In the genomic region with DNA sequence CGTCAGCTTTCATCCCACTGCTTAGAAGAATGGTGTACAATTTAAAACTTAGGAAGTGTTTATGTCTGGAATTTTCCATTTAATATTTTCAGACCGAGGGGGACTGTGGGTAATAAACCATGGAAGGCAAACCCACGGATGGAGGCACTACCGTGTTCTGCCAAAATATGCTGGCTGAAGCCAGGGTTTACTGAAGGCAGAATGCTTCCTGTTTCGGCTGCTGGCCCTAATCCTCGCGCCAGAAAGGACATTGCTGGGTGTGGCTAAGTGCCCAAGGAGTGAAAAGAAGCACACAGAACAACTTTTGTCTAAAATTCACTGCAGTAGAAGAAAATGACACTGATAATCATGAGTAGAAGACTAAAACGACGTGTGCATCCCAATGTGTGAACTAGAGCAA, we compare ENCODE assay signal across 24 cellular contexts. TPM values are rescaled to one million over a fixed set of nuclear protein-coding genes. Genes with fewer than 3 reads are reported as not detected.
DNase-seq lines count a peak whose midpoint lies in the region; ATAC-seq and TF ChIP-seq lines count a peak whose summit lies in the region.
"Had no signal": no experiment of that assay in that cellular context is flagged by ENCODE, and none has a peak within 500 bp of the region (broad histone marks: within the 10 kb centered on the region; RNA-seq: fewer than 3 reads in every experiment).

No MANE protein-coding gene starts in this region.

- no peak for TF ChIP-seq CTCF in fibroblast of the aortic adventitia (IDR thresholded peaks at IDR 0.05; ENCODE audit: insufficient read depth, low read length)
- TF ChIP-seq CTCF in suprapubic skin (IDR thresholded peaks at IDR 0.05) = no peak

- POLR2A ChIA-PET in activated CD8-positive, alpha-beta T cell treated with anti-CD3 and anti-CD28 coated beads, Interleukin-2, amount 10 ng/mL, durations not matched to agents 7 days and 5 days (lab: Charles Lee) = no interaction called here

- no peaks in the 10 kb centered on the region for H3K27me3 ChIP-seq in suprapubic skin

- H3K36me3 ChIP-seq in suprapubic skin = peaks cover 99% of the 10 kb centered on the region

- no peaks in the 10 kb centered on the region for H3K27me3 Mint-ChIP-seq in activated T-cell treated with anti-CD3 and anti-CD28 coated beads, Interleukin-2, amount 50 U/mL, for 24 hours
- no peaks in the 10 kb centered on the region for H3K27me3 Mint-ChIP-seq in activated T-cell treated with anti-CD3 and anti-CD28 coated beads, Interleukin-2, amount 50 U/mL, for 72 hours (ENCODE audit: low read depth)
- no peaks in the 10 kb centered on the region for H3K27me3 Mint-ChIP-seq in activated CD8-positive, alpha-beta T cell treated with anti-CD3 and anti-CD28 coated beads, Interleukin-2, amount 10 ng/mL, durations not matched to agents 7 days and 5 days (ENCODE audit: low read depth)
- no peaks in the 10 kb centered on the region for H3K27me3 Mint-ChIP-seq in stimulated activated naive B cell treated with anti-CD40 and anti-IgM and Interleukin-4, amounts not matched to agents 10 μg/mL and 1 μg/mL and 100 μg/mL, for 72 hours
- H3K27me3 Mint-ChIP-seq: activated B cell treated with CpG ODN at 0.5 μM for 24 hours had no signal

- H3K4me3 ChIP-seq in fibroblast of the aortic adventitia (ENCODE audit: low read depth, low read length) (no peak overlapping the region), suprapubic skin (no peak overlapping the region)

- no peak overlapping the region for H3K27ac ChIP-seq in suprapubic skin

- no peak overlapping the region for H3K4me3 Mint-ChIP-seq in activated T-cell treated with anti-CD3 and anti-CD28 coated beads, Interleukin-2, amount 50 U/mL, for 24 hours
- no peak overlapping the region for H3K4me3 Mint-ChIP-seq in activated T-cell treated with anti-CD3 and anti-CD28 coated beads, Interleukin-2, amount 50 U/mL, for 72 hours
- H3K4me3 Mint-ChIP-seq in activated CD8-positive, alpha-beta T cell treated with anti-CD3 and anti-CD28 coated beads, Interleukin-2, amount 10 ng/mL, durations not matched to agents 7 days and 5 days = no peak overlapping the region
- no peak overlapping the region for H3K4me3 Mint-ChIP-seq in stimulated activated naive B cell treated with anti-CD40 and anti-IgM and Interleukin-4, amounts not matched to agents 10 μg/mL and 1 μg/mL and 100 μg/mL, for 72 hours
- H3K4me3 Mint-ChIP-seq: activated B cell treated with CpG ODN at 0.5 μM for 24 hours; activated naive CD4-positive, alpha-beta T cell treated with anti-CD3 and anti-CD28 coated beads for 36 hours; natural killer cell had no signal

- H3K27ac Mint-ChIP-seq in activated T-cell treated with anti-CD3 and anti-CD28 coated beads, Interleukin-2, amount 50 U/mL, for 24 hours = peak overlapping the region; percentile 38
- no peak overlapping the region for H3K27ac Mint-ChIP-seq in activated T-cell treated with anti-CD3 and anti-CD28 coated beads, Interleukin-2, amount 50 U/mL, for 72 hours
- peak overlapping the region; percentile 20 for H3K27ac Mint-ChIP-seq in activated CD8-positive, alpha-beta T cell treated with anti-CD3 and anti-CD28 coated beads, Interleukin-2, amount 10 ng/mL, durations not matched to agents 7 days and 5 days
- H3K27ac Mint-ChIP-seq in stimulated activated naive B cell treated with anti-CD40 and anti-IgM and Interleukin-4, amounts not matched to agents 10 μg/mL and 1 μg/mL and 100 μg/mL, for 72 hours = peak overlapping the region; percentile 42
- H3K27ac Mint-ChIP-seq: activated B cell treated with CpG ODN at 0.5 μM for 24 hours; activated naive CD4-positive, alpha-beta T cell treated with anti-CD3 and anti-CD28 coated beads for 36 hours; natural killer cell had no signal

- peaks cover 100% of the 10 kb centered on the region for H3K36me3 Mint-ChIP-seq in activated T-cell treated with anti-CD3 and anti-CD28 coated beads, Interleukin-2, amount 50 U/mL, for 24 hours (ENCODE audit: low read depth)
- H3K36me3 Mint-ChIP-seq in activated T-cell treated with anti-CD3 and anti-CD28 coated beads, Interleukin-2, amount 50 U/mL, for 72 hours (ENCODE audit: insufficient read depth in 2 of 2) = peaks cover 8 to 20% of the 10 kb centered on the region in 2 donors
- peaks cover 76% of the 10 kb centered on the region for H3K36me3 Mint-ChIP-seq in activated CD8-positive, alpha-beta T cell treated with anti-CD3 and anti-CD28 coated beads, Interleukin-2, amount 10 ng/mL, durations not matched to agents 7 days and 5 days (ENCODE audit: low read depth)
- peaks cover 53 to 81% of the 10 kb centered on the region in 2 donors for H3K36me3 Mint-ChIP-seq in stimulated activated naive B cell treated with anti-CD40 and anti-IgM and Interleukin-4, amounts not matched to agents 10 μg/mL and 1 μg/mL and 100 μg/mL, for 72 hours

- no peaks in the 10 kb centered on the region for H3K4me1 Mint-ChIP-seq in activated T-cell treated with anti-CD3 and anti-CD28 coated beads, Interleukin-2, amount 50 U/mL, for 24 hours (ENCODE audit: low read depth)
- H3K4me1 Mint-ChIP-seq in activated T-cell treated with anti-CD3 and anti-CD28 coated beads, Interleukin-2, amount 50 U/mL, for 72 hours (ENCODE audit: low read depth) = no peaks in the 10 kb centered on the region
- H3K4me1 Mint-ChIP-seq in activated CD8-positive, alpha-beta T cell treated with anti-CD3 and anti-CD28 coated beads, Interleukin-2, amount 10 ng/mL, durations not matched to agents 7 days and 5 days (ENCODE audit: low read depth) = no peaks in the 10 kb centered on the region
- peaks cover 0 to 2% of the 10 kb centered on the region in 2 donors for H3K4me1 Mint-ChIP-seq in stimulated activated naive B cell treated with anti-CD40 and anti-IgM and Interleukin-4, amounts not matched to agents 10 μg/mL and 1 μg/mL and 100 μg/mL, for 72 hours
- H3K4me1 Mint-ChIP-seq: activated B cell treated with CpG ODN at 0.5 μM for 24 hours had no signal

- TF ChIP-seq POLR2A in suprapubic skin (IDR thresholded peaks at IDR 0.05) = no peak

- no peak for DNase-seq in activated T-cell treated with anti-CD3 and anti-CD28 coated beads, Interleukin-2, amount 50 U/mL, for 24 hours
- no peak for DNase-seq in activated T-cell treated with anti-CD3 and anti-CD28 coated beads, Interleukin-2, amount 50 U/mL, for 72 hours
- no peak for DNase-seq in activated CD8-positive, alpha-beta T cell treated with anti-CD3 and anti-CD28 coated beads, Interleukin-2, amount 10 ng/mL, durations not matched to agents 7 days and 5 days
- peak; percentile 30 for DNase-seq in fibroblast of the aortic adventitia (ENCODE audit: low read depth)
- no peak for DNase-seq in stimulated activated naive B cell treated with anti-CD40 and anti-IgM and Interleukin-4, amounts not matched to agents 10 μg/mL and 1 μg/mL and 100 μg/mL, for 72 hours
- DNase-seq in posterior cingulate gyrus = no peak
- no peak for DNase-seq in suprapubic skin (ENCODE audit: low spot score in 2 of 2)
- no peak for DNase-seq in NCI-H2171 treated with DMSO at 0.1 percent for 48 hours (lab: John Stamatoyannopoulos, UW)
- DNase-seq: 8988T; activated B cell treated with CpG ODN at 0.5 μM for 24 hours; activated CD4-positive, alpha-beta T cell treated with anti-CD3 and anti-CD28 coated beads, Interleukin-2, amount 50 U/mL, for 4 hours; activated naive CD4-positive, alpha-beta T cell treated with anti-CD3 and anti-CD28 coated beads for 36 hours; activated T-cell treated with anti-CD3 and anti-CD28 coated beads for 4 hours; AML-193; DMS53; effector memory CD4-positive, alpha-beta T cell; glutamatergic neuron; HCEC 1CT; KG1; natural killer cell; NCI-H2171; NCI-H526 treated with DMSO at 0.1 percent for 48 hours; T-helper 9 cell had no signal

- CTCF ChIA-PET in activated CD8-positive, alpha-beta T cell treated with anti-CD3 and anti-CD28 coated beads, Interleukin-2, amount 10 ng/mL, durations not matched to agents 7 days and 5 days (lab: Charles Lee) = no interaction called here

- no peak for TF ChIP-seq EP300 in suprapubic skin (IDR thresholded peaks at IDR 0.05)

- 74% methylated on average over 9 of the region's 9 CpGs for WGBS in suprapubic skin

- no peak for ATAC-seq in activated T-cell treated with anti-CD3 and anti-CD28 coated beads, Interleukin-2, amount 50 U/mL, for 72 hours (replicated peaks in 1 of 2)
- no peak for ATAC-seq in activated CD8-positive, alpha-beta T cell treated with anti-CD3 and anti-CD28 coated beads, Interleukin-2, amount 10 ng/mL, durations not matched to agents 7 days and 5 days
- no peak for ATAC-seq in stimulated activated naive B cell treated with anti-CD40 and anti-IgM and Interleukin-4, amounts not matched to agents 10 μg/mL and 1 μg/mL and 100 μg/mL, for 72 hours (replicated peaks)
- ATAC-seq: natural killer cell, sciatic nerve had no signal

- peaks cover 5% of the 10 kb centered on the region for H3K4me1 ChIP-seq in suprapubic skin

- H3K9me3 Mint-ChIP-seq in activated T-cell treated with anti-CD3 and anti-CD28 coated beads, Interleukin-2, amount 50 U/mL, for 24 hours = no peaks in the 10 kb centered on the region
- no peaks in the 10 kb centered on the region for H3K9me3 Mint-ChIP-seq in activated T-cell treated with anti-CD3 and anti-CD28 coated beads, Interleukin-2, amount 50 U/mL, for 72 hours
- H3K9me3 Mint-ChIP-seq in activated CD8-positive, alpha-beta T cell treated with anti-CD3 and anti-CD28 coated beads, Interleukin-2, amount 10 ng/mL, durations not matched to agents 7 days and 5 days (ENCODE audit: insufficient read depth) = no peaks in the 10 kb centered on the region
- H3K9me3 Mint-ChIP-seq in stimulated activated naive B cell treated with anti-CD40 and anti-IgM and Interleukin-4, amounts not matched to agents 10 μg/mL and 1 μg/mL and 100 μg/mL, for 72 hours = no peaks in the 10 kb centered on the region
- H3K9me3 Mint-ChIP-seq: activated B cell treated with CpG ODN at 0.5 μM for 24 hours; activated naive CD4-positive, alpha-beta T cell treated with anti-CD3 and anti-CD28 coated beads for 36 hours; natural killer cell had no signal

- no peaks in the 10 kb centered on the region for H3K9me3 ChIP-seq in suprapubic skin

- intact Hi-C loops in posterior cingulate gyrus (cut with DNase I) = no loop called here

RNA-seq across cellular contexts. Expression of gene PITRM1, which starts 32.3 kb away (rescaled TPM):
- 10 to 100 TPM; 76.7 to 79.9 TPM for total RNA-seq in activated T-cell treated with anti-CD3 and anti-CD28 coated beads, Interleukin-2, amount 50 U/mL, for 72 hours
- 10 to 100 TPM; 47.5 TPM for total RNA-seq in activated CD8-positive, alpha-beta T cell treated with anti-CD3 and anti-CD28 coated beads, Interleukin-2, amount 10 ng/mL, durations not matched to agents 7 days and 5 days
- 29.7 and 110 TPM in 2 replicates for total RNA-seq in fibroblast of the aortic adventitia (ENCODE audit: low replicate concordance)
- total RNA-seq in suprapubic skin = 10 to 100 TPM; 44.2 to 94.6 (median 63.1) TPM
